ENCODE assay signal across 1 cellular context in the genomic region with DNA sequence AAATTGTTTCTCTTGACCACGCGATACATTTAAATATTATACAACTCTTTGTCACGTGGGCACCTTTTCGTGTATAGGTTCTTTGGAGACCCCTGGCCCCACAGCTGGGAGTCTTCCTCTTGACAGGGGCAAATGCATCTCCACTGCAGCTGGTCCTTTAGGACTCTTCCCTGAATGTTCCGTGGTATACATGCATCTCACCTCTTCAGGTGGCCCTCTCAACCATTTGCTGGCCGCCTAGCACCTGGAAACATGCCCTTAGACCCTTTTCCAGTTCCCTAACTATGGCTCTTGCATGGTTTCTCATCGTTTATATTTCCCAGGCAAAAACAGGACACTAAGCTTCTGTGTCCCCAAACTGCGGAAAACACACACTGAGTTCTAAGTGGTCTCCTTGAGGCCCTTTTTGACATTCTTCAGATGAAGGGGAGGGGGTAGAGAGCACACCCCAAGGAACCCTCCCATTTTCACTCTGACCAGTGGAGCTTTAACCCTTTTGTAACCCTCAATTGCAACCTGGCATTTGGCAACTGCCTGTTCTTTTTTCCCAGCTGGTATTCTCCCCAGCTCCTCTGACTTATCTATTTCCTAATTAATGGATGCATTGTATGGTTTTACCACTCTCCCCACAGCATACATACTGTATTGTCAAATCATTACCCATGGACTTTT.
TF ChIP-seq lines count a peak whose summit lies in the region.

No MANE protein-coding gene starts in this region.

TF ChIP-seq in GM12878, 131 proteins besides CTCF, POLR2A, EP300 and RAD21:
- TF ChIP-seq KAT2A (conservative IDR thresholded peaks at IDR 0.05; ENCODE audit: control insufficient read depth, low read depth, low read length) (no peak), MTA3 (IDR thresholded peaks at IDR 0.05; ENCODE audit: borderline replicate concordance, low read length) (0 out of 2 replicates have a peak, but pooled peaks have one; percentile 25)
